In the genomic region with DNA sequence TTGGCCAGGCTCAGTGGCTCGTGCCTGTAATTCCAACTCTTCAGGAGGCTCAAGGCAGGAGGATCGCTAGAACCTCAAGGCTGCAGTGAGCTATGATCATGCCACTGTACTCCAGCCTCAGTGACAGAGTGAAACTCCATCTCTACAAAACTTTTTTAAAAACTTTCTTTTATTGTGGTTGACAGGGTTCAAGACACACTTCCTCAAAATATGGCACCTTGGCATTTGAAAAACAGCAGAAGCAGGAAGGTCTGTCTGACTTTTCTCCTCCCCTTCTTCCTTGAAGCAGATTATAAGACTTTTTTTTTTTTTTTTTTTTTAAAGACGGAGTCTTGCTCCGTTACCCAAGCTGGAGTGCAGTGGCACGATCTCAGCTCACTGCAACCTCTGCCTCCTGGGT, we compare ENCODE assay signal across 1 cellular context.
TF ChIP-seq lines count a peak whose summit lies in the region.

No MANE protein-coding gene starts in this region.

TF ChIP-seq in K562, 482 proteins besides CTCF, POLR2A, EP300 and RAD21:
- no peak for TF ChIP-seq ZBTB11 (CRISPR knock-in tag; IDR thresholded peaks at IDR 0.05)
- TF ChIP-seq, protein P1, sequence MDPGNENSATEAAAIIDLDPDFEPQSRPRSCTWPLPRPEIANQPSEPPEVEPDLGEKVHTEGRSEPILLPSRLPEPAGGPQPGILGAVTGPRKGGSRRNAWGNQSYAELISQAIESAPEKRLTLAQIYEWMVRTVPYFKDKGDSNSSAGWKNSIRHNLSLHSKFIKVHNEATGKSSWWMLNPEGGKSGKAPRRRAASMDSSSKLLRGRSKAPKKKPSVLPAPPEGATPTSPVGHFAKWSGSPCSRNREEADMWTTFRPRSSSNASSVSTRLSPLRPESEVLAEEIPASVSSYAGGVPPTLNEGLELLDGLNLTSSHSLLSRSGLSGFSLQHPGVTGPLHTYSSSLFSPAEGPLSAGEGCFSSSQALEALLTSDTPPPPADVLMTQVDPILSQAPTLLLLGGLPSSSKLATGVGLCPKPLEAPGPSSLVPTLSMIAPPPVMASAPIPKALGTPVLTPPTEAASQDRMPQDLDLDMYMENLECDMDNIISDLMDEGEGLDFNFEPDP (CRISPR knock-in tag; IDR thresholded peaks at IDR 0.05) = no peak
- no peak for TF ChIP-seq HIVEP1 (CRISPR knock-in tag; IDR thresholded peaks at IDR 0.05)
- TF ChIP-seq GABPB1 (CRISPR knock-in tag; IDR thresholded peaks at IDR 0.05) = no peak
- TF ChIP-seq NKRF (IDR thresholded peaks at IDR 0.05; ENCODE audit: borderline replicate concordance) = no peak
- TF ChIP-seq ZNF175 (CRISPR knock-in tag; IDR thresholded peaks at IDR 0.05; ENCODE audit: low read depth) = no peak
- no peak for TF ChIP-seq NCOR1 (IDR thresholded peaks at IDR 0.05)
- TF ChIP-seq STAT5B (CRISPR knock-in tag; IDR thresholded peaks at IDR 0.05) = no peak
- TF ChIP-seq FOXK2 (conservative IDR thresholded peaks at IDR 0.05 in 1 of 2, IDR thresholded peaks at IDR 0.05 in 1 of 2; ENCODE audit: low read depth in 2 of 2) = no peak
- no peak for TF ChIP-seq ZNF224 (CRISPR knock-in tag; IDR thresholded peaks at IDR 0.05)
- TF ChIP-seq, protein P2, sequence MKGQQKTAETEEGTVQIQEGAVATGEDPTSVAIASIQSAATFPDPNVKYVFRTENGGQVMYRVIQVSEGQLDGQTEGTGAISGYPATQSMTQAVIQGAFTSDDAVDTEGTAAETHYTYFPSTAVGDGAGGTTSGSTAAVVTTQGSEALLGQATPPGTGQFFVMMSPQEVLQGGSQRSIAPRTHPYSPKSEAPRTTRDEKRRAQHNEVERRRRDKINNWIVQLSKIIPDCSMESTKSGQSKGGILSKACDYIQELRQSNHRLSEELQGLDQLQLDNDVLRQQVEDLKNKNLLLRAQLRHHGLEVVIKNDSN (CRISPR knock-in tag; IDR thresholded peaks at IDR 0.05) = no peak
- TF ChIP-seq ZNF609 (CRISPR knock-in tag; IDR thresholded peaks at IDR 0.05; ENCODE audit: borderline replicate concordance) = no peak
- TF ChIP-seq ZKSCAN3 (CRISPR knock-in tag; IDR thresholded peaks at IDR 0.05) = no peak
